ENCODE assay signal across 21 cellular contexts in genomic region chr1:145796753-145797152, GRCh38.
"Had no signal": no experiment of that assay in that cellular context is flagged by ENCODE, and none has a peak within 500 bp of the region (broad histone marks: within the 10 kb centered on the region; RNA-seq: fewer than 3 reads in every experiment).

No MANE protein-coding gene starts in this region.

- ATAC-seq: gastrocnemius medialis; heart right ventricle; naive thymus-derived CD4-positive, alpha-beta T cell; right cardiac atrium; stimulated activated memory B cell treated with anti-CD40 and anti-IgM and Interleukin-4, amounts not matched to agents 10 μg/mL and 1 μg/mL and 100 μg/mL, for 72 hours; stimulated activated naive CD8-positive, alpha-beta T cell treated with anti-CD3 and anti-CD28 coated beads, Interleukin-15, amount 100 ng/mL, for 72 hours; upper lobe of right lung had no signal

- H3K4me3 ChIP-seq: dorsolateral prefrontal cortex, esophagus muscularis mucosa, gastrocnemius medialis, heart right ventricle, ovary, testis, tibial nerve, upper lobe of right lung, vagina had no signal

- H3K9me3 ChIP-seq: esophagus muscularis mucosa, gastrocnemius medialis, ovary, testis, upper lobe of right lung, vagina had no signal

- H3K36me3 ChIP-seq: ovary had no signal

- H3K4me1 ChIP-seq: testis had no signal

- H3K27ac ChIP-seq: dorsolateral prefrontal cortex, epithelial cell of prostate, esophagus muscularis mucosa, gastrocnemius medialis, heart right ventricle, ovary, testis, tibial nerve, upper lobe of right lung, vagina had no signal

- FAIRE-seq: endometrium had no signal

- DNase-seq: cortex of kidney; dorsolateral prefrontal cortex; effector CD8-positive, alpha-beta T cell; gastrocnemius medialis; heart right ventricle; hypothalamus; kidney glomerular epithelial cell; mammary epithelial cell; naive thymus-derived CD4-positive, alpha-beta T cell; ovary; right cardiac atrium; stimulated activated CD4-positive, alpha-beta T cell treated with anti-CD3 and anti-CD28 coated beads, Interleukin-4, amount 100 ng/mL, for 24 hours; stimulated activated naive CD8-positive, alpha-beta T cell treated with anti-CD3 and anti-CD28 coated beads, Interleukin-15, amount 100 ng/mL, for 72 hours; testis; upper lobe of right lung had no signal

- H3K27me3 ChIP-seq: dorsolateral prefrontal cortex, esophagus muscularis mucosa, gastrocnemius medialis, heart right ventricle, ovary, testis, tibial nerve, upper lobe of right lung, vagina had no signal
